ENCODE assay signal across 10 cellular contexts in genomic region chr14:95941897-95942296, GRCh38.
"Had no signal": no experiment of that assay in that cellular context is flagged by ENCODE, and none has a peak within 500 bp of the region (broad histone marks: within the 10 kb centered on the region; RNA-seq: fewer than 3 reads in every experiment).

No MANE protein-coding gene starts in this region.

- H3K9ac ChIP-seq: GM23248 had no signal

- H3K27ac Mint-ChIP-seq: GM23338, H9, HFFc6 had no signal

- H3K36me3 ChIP-seq: HAP-1 had no signal

- DNase-seq: GM23248, GOT3, H7, H9, HCEC 1CT, HFFc6 had no signal

- H2AFZ ChIP-seq: GM23248, GM23338 had no signal

- H3K4me2 ChIP-seq: GM23338 had no signal

- ATAC-seq: GM23338, HCT116 had no signal

- H3K4me3 Mint-ChIP-seq: GM23338, H9, HFFc6 had no signal

- H3K4me3 ChIP-seq: GM23248, GM23338, HAP-1 had no signal

- FAIRE-seq: H54 had no signal

- H3K27ac ChIP-seq: GM23248 had no signal
